In the genomic region with DNA sequence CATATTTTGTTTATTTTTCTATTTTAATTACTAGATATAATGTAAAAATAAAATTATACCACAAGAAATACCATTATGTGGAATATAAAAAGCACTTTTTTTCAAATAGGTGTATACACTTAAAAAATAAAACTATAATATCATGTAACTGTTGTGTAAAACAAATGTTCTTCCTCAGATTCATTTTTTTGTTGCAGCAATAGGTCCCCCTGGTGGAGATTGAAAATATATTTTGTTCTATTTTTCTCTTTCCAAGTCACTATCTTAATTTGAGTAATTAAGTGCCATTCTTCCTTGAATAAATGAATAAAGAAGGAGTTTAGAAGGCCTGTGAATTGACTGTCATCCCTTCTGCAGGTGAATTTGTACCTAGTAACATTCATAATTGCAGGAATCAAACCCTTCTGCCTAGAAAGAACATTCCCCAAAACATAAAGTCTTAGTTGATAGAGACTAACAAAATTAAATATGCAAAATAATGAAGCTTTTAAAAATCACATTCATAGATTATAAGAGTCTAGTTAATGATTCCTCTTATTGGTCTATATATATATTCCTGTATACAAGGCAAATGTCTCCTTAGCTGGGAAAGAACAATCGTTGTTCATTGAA, we compare ENCODE assay signal across 8 cellular contexts. TPM values are rescaled to one million over a fixed set of nuclear protein-coding genes. Genes with fewer than 3 reads are reported as not detected.
A peak's percentile ranks its signal among the peaks of the same experiment; 100 is the strongest.
DNase-seq lines count a peak whose midpoint lies in the region; FAIRE-seq and TF ChIP-seq lines count a peak whose summit lies in the region.

No MANE protein-coding gene starts in this region.

- H2AFZ ChIP-seq in neural progenitor cell (replicated peaks) = no peak overlapping the region

- H3K27me3 ChIP-seq in neural progenitor cell = no peaks in the 10 kb centered on the region

- no peaks in the 10 kb centered on the region for H3K9me3 Mint-ChIP-seq in neural progenitor cell

- H3K27ac Mint-ChIP-seq in neural progenitor cell = no peak overlapping the region

- H3K27me3 Mint-ChIP-seq in neural progenitor cell (ENCODE audit: insufficient read depth, low read depth) = no peaks in the 10 kb centered on the region

- DNase-seq in NB4 (ENCODE audit: low read depth) (peak; percentile 32), cardiac fibroblast (ENCODE audit: low read depth in 2 of 2) (peak; percentile 36 to 50), neural progenitor cell (ENCODE audit: low spot score) (no peak), NCI-H2081 treated with DMSO at 0.1 percent for 48 hours (lab: John Stamatoyannopoulos, UW) (no peak), cerebellar nuclear complex (lab: John Stamatoyannopoulos, UW) (no peak)
- DNase-seq in activated CD8-positive, alpha-beta memory T cell treated with anti-CD3 and anti-CD28 coated beads for 24 hours = no peak
- DNase-seq in NK-92 treated with Interleukin-12 subunit alpha and Interleukin-12 subunit beta, amount 100 ng/mL, for 24 hours (lab: John Stamatoyannopoulos, UW) = no peak

- H3F3A ChIP-seq in neural progenitor cell (ENCODE audit: low read depth) = no peaks in the 10 kb centered on the region

- TF ChIP-seq CTCF in NB4 (IDR thresholded peaks at IDR 0.05; ENCODE audit: low read depth, low read length) (peak; percentile 22), cardiac fibroblast (IDR thresholded peaks at IDR 0.05; ENCODE audit: low read depth, low read length) (peak; percentile 46), neural progenitor cell (IDR thresholded peaks at IDR 0.05) (peak; percentile 72)

- no peaks in the 10 kb centered on the region for H3K36me3 ChIP-seq in neural progenitor cell

- no peak overlapping the region for H3K9ac ChIP-seq in neural progenitor cell

- no peak for TF ChIP-seq POLR2A in NB4 (IDR thresholded peaks at IDR 0.05; ENCODE audit: extremely low read depth, insufficient read length)

- no peaks in the 10 kb centered on the region for H3K9me3 ChIP-seq in neural progenitor cell (ENCODE audit: low read depth)

- no peaks in the 10 kb centered on the region for H3K36me3 Mint-ChIP-seq in neural progenitor cell

- FAIRE-seq in G401.6 (lab: Jason Lieb, UNC) = peak; percentile 82

- H3K79me2 ChIP-seq in neural progenitor cell (ENCODE audit: low read depth) = no peaks in the 10 kb centered on the region

- H3K4me3 ChIP-seq in NB4 (ENCODE audit: low read depth, low read length) (no peak overlapping the region), cardiac fibroblast (replicated peaks in 1 of 2; ENCODE audit: low read depth in 2 of 2, low read length in 2 of 2) (no peak overlapping the region), neural progenitor cell (no peak overlapping the region)

- H3K4me1 ChIP-seq in neural progenitor cell = no peaks in the 10 kb centered on the region

- no peak overlapping the region for H3K4me2 ChIP-seq in neural progenitor cell

- no peaks in the 10 kb centered on the region for H4K20me1 ChIP-seq in neural progenitor cell (ENCODE audit: low read depth)

- no peak overlapping the region for H3K4me3 Mint-ChIP-seq in neural progenitor cell

- no peak overlapping the region for H3K27ac ChIP-seq in neural progenitor cell

- H3K4me1 Mint-ChIP-seq in neural progenitor cell = no peaks in the 10 kb centered on the region

RNA-seq across cellular contexts. Expression of gene CETN3, which starts 23.4 kb away (rescaled TPM):
- 73.2 and 172 TPM in 2 replicates for total RNA-seq in neural progenitor cell (ENCODE audit: low replicate concordance)

Comparison
In these comparisons a context has a peak if more than half of its experiments do, and no peak if none do; other contexts are left out.
1. DNase-seq: peak in NB4 (single experiment) and cardiac fibroblast (2 of 2); none in neural progenitor cell (single experiment), NCI-H2081 treated with DMSO at 0.1 percent for 48 hours (single experiment), activated CD8-positive, alpha-beta memory T cell treated with anti-CD3 and anti-CD28 coated beads for 24 hours (single experiment), cerebellar nuclear complex (0 of 2) and NK-92 treated with Interleukin-12 subunit alpha and Interleukin-12 subunit beta, amount 100 ng/mL, for 24 hours (single experiment).
2. CTCF ChIP-seq: peak in every context shown above with its lines; median percentile 72 in neural progenitor cell; 46 in cardiac fibroblast; 22 in NB4.